Comparison of ENCODE assay signal across 1 cellular context in the genomic region with DNA sequence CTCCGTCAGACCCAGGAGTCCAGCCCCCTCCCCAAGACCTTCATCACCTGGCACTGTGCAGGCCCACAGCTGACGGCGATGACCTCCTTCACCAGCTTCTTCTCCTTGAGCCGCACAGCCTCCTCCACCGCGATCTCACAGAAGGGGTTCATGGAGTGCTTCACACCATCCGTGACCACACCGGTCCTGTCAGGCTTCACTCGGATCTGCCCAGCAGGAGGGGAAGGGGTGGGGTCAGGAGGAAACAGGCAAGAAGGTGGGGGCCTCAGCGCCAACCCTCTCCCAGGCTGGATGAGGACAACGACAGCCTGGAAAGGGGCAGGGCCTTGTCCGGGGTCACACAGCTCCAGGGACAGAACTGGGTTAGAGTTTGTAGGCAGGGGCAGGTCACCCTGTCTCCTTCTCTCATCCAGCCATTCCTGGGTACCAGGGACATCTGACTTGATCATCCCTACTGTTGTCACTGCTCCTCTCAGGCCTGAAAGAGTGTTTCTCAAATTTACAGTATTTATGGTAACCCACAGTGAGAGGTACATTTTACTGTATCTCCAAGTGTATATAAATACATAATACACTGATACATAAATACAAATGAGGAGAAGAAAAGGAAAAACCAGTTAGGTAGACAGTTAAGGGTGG.
TF ChIP-seq lines count a peak whose summit lies in the region.

No MANE protein-coding gene starts in this region.

TF ChIP-seq in HepG2, 621 proteins besides CTCF, POLR2A, EP300 and RAD21 (continued from another document and continues in another):
- no peak for TF ChIP-seq PRDM15 (CRISPR knock-in tag; IDR thresholded peaks at IDR 0.05)
- TF ChIP-seq RFXAP (CRISPR knock-in tag; IDR thresholded peaks at IDR 0.05; ENCODE audit: borderline replicate concordance) = no peak; the same call in 1 of the 2 replicates
- TF ChIP-seq CREM (IDR thresholded peaks at IDR 0.05) = no peak
- TF ChIP-seq CREM (CRISPR knock-in tag; IDR thresholded peaks at IDR 0.05) = no peak
- TF ChIP-seq ZNF572 (CRISPR knock-in tag; IDR thresholded peaks at IDR 0.05) = peak; percentile 82; the same call in 1 of the 2 replicates
- no peak for TF ChIP-seq ZNF775 (CRISPR knock-in tag; IDR thresholded peaks at IDR 0.05; ENCODE audit: borderline replicate concordance)
- TF ChIP-seq TARDBP (CRISPR knock-in tag; IDR thresholded peaks at IDR 0.05) = 0 out of 2 replicates have a peak, but pooled peaks have one; percentile 12
- TF ChIP-seq ZNF335 (CRISPR knock-in tag; IDR thresholded peaks at IDR 0.05) = no peak
- TF ChIP-seq JDP2 (CRISPR knock-in tag; IDR thresholded peaks at IDR 0.05; ENCODE audit: borderline replicate concordance) = no peak
- TF ChIP-seq ERF (CRISPR knock-in tag; IDR thresholded peaks at IDR 0.05) = no peak
- 0 out of 2 replicates have a peak, but pooled peaks have one; percentile 37 for TF ChIP-seq ZNF280B (CRISPR knock-in tag; IDR thresholded peaks at IDR 0.05; ENCODE audit: borderline replicate concordance)
- no peak for TF ChIP-seq RAD51 (IDR thresholded peaks at IDR 0.05; ENCODE audit: borderline replicate concordance)
- no peak for TF ChIP-seq PREB (CRISPR knock-in tag; IDR thresholded peaks at IDR 0.05)
- no peak for TF ChIP-seq ZNF253 (CRISPR knock-in tag; IDR thresholded peaks at IDR 0.05; ENCODE audit: borderline replicate concordance)
- no peak for TF ChIP-seq KDM3A (CRISPR knock-in tag; IDR thresholded peaks at IDR 0.05; ENCODE audit: low read depth)
- TF ChIP-seq STAG1 (CRISPR knock-in tag; IDR thresholded peaks at IDR 0.05) = peak; percentile 27; the same call in 1 of the 2 replicates
- TF ChIP-seq CENPT (CRISPR knock-in tag; IDR thresholded peaks at IDR 0.05; ENCODE audit: low read depth) = 0 out of 2 replicates have a peak, but pooled peaks have one; percentile 25
- no peak for TF ChIP-seq ZMYM3 (CRISPR knock-in tag; IDR thresholded peaks at IDR 0.05)
- no peak for TF ChIP-seq ZNF546 (CRISPR knock-in tag; conservative IDR thresholded peaks at IDR 0.05)
- no peak for TF ChIP-seq NFATC3 (CRISPR knock-in tag; IDR thresholded peaks at IDR 0.05)
- TF ChIP-seq ZNF564 (CRISPR knock-in tag; IDR thresholded peaks at IDR 0.05) = no peak
- TF ChIP-seq PTBP1 (IDR thresholded peaks at IDR 0.05; ENCODE audit: low read depth, low read length, poor library complexity, severe bottlenecking) = peak; percentile 83
- no peak for TF ChIP-seq REL (CRISPR knock-in tag; conservative IDR thresholded peaks at IDR 0.05)
- no peak for TF ChIP-seq RARG (CRISPR knock-in tag; IDR thresholded peaks at IDR 0.05; ENCODE audit: low read depth)
- TF ChIP-seq EEA1 (CRISPR knock-in tag; IDR thresholded peaks at IDR 0.05; ENCODE audit: borderline replicate concordance) = no peak
- no peak for TF ChIP-seq ZNF337 (CRISPR knock-in tag; IDR thresholded peaks at IDR 0.05; ENCODE audit: borderline replicate concordance, low read depth)
- TF ChIP-seq FOXK1 (CRISPR knock-in tag; IDR thresholded peaks at IDR 0.05; ENCODE audit: borderline replicate concordance, low read depth) = 0 out of 2 replicates have a peak, but pooled peaks have one; percentile 3
- TF ChIP-seq SATB2 (CRISPR knock-in tag; IDR thresholded peaks at IDR 0.05) = no peak
- no peak for TF ChIP-seq ZNF597 (CRISPR knock-in tag; IDR thresholded peaks at IDR 0.05)
- TF ChIP-seq HINFP (CRISPR knock-in tag; IDR thresholded peaks at IDR 0.05; ENCODE audit: low read depth) = peak; percentile 47; the same call in 1 of the 2 replicates
- no peak for TF ChIP-seq ZNF318 (CRISPR knock-in tag; IDR thresholded peaks at IDR 0.05)
- TF ChIP-seq ZNF619 (CRISPR knock-in tag; IDR thresholded peaks at IDR 0.05) = no peak
- TF ChIP-seq AHR (CRISPR knock-in tag; IDR thresholded peaks at IDR 0.05) = no peak
- peak; percentile 57 for TF ChIP-seq RXRA (CRISPR knock-in tag; IDR thresholded peaks at IDR 0.05)
- no peak for TF ChIP-seq ZBTB25 (CRISPR knock-in tag; IDR thresholded peaks at IDR 0.05)
- peak; percentile 74 for TF ChIP-seq MED1 (CRISPR knock-in tag; IDR thresholded peaks at IDR 0.05)
- no peak for TF ChIP-seq ZNF317 (CRISPR knock-in tag; IDR thresholded peaks at IDR 0.05)
- TF ChIP-seq, protein P1, sequence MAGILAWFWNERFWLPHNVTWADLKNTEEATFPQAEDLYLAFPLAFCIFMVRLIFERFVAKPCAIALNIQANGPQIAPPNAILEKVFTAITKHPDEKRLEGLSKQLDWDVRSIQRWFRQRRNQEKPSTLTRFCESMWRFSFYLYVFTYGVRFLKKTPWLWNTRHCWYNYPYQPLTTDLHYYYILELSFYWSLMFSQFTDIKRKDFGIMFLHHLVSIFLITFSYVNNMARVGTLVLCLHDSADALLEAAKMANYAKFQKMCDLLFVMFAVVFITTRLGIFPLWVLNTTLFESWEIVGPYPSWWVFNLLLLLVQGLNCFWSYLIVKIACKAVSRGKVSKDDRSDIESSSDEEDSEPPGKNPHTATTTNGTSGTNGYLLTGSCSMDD (CRISPR knock-in tag; IDR thresholded peaks at IDR 0.05) = no peak
- TF ChIP-seq, protein P2, sequence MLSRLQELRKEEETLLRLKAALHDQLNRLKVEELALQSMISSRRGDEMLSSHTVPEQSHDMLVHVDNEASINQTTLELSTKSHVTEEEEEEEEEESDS (CRISPR knock-in tag; IDR thresholded peaks at IDR 0.05; ENCODE audit: borderline replicate concordance) = no peak
- no peak for TF ChIP-seq KDM6A (CRISPR knock-in tag; IDR thresholded peaks at IDR 0.05; ENCODE audit: low read depth)
- TF ChIP-seq CHD2 (IDR thresholded peaks at IDR 0.05; ENCODE audit: low read depth, low read length) = no peak
